Comparison of ENCODE assay signal across 8 cellular contexts in the genomic region with DNA sequence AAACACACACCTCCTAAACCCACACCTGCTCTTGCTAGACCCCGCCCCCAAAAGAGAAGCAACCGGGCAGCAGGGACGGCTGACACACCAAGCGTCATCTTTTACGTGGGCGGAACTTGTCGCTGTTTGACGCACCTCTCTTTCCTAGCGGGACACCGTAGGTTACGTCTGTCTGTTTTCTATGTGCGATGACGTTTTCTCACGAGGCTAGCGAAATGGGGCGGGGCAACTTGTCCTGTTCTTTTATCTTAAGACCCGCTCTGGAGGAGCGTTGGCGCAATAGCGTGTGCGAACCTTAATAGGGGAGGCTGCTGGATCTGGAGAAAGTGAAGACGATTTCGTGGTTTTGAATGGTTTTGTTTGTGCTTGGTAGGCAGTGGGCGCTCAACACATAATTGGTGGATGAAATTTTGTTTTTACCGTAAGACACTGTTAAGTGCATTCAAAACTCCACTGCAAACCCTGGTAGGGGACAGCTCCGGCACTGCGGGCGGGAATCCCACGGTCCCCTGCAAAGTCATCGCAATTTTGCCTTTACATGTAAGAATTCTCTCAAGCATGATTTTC. TPM values are rescaled to one million over a fixed set of nuclear protein-coding genes. Genes with fewer than 3 reads are reported as not detected.
DNase-seq lines count a peak whose midpoint lies in the region; ATAC-seq and TF ChIP-seq lines count a peak whose summit lies in the region.

No MANE protein-coding gene starts in this region.

- H3K27me3 ChIP-seq in SK-N-SH (ENCODE audit: insufficient read depth) (no peaks in the 10 kb centered on the region), suprapubic skin (no peaks in the 10 kb centered on the region)

- H4K20me1 ChIP-seq in SK-N-SH (ENCODE audit: insufficient read depth), result no peaks in the 10 kb centered on the region

- peak overlapping the region; percentile 79 for H3K4me2 ChIP-seq in SK-N-SH

- peak overlapping the region; percentile 97 to 100 for H3K27ac Mint-ChIP-seq in activated naive CD4-positive, alpha-beta T cell treated with anti-CD3 and anti-CD28 coated beads, Interleukin-2, amount 50 U/mL, for 72 hours

- H3K4me1 ChIP-seq in SK-N-SH (ENCODE audit: control insufficient read depth in 1 of 2, insufficient read depth in 2 of 2, low read depth in 1 of 2, low read length in 1 of 2) (peaks cover 4 to 14% of the 10 kb centered on the region in 2 experiments; a peak in 3 of 4 replicates), suprapubic skin (peaks cover 28% of the 10 kb centered on the region)

- peaks cover 29% of the 10 kb centered on the region for H3K79me2 ChIP-seq in SK-N-SH (ENCODE audit: insufficient read depth)

- H3K36me3 ChIP-seq in SK-N-SH (replicated peaks in 1 of 2; ENCODE audit: control insufficient read depth in 1 of 2, insufficient read depth in 2 of 2, low read length in 1 of 2) (no peaks in the 10 kb centered on the region), suprapubic skin (no peaks in the 10 kb centered on the region)

- H3K9me2 ChIP-seq in SK-N-SH, result no peaks in the 10 kb centered on the region

- TF ChIP-seq CTCF in HFF-Myc (IDR thresholded peaks at IDR 0.05; ENCODE audit: low read depth, low read length, missing control alignments) (no peak), SK-N-SH (IDR thresholded peaks at IDR 0.05) (no peak), suprapubic skin (IDR thresholded peaks at IDR 0.05) (no peak)

- peak overlapping the region; percentile 83 for H2AFZ ChIP-seq in SK-N-SH (ENCODE audit: low read depth)

- DNase-seq in GM03348 (ENCODE audit: low spot score) (peak; percentile 87), HFF-Myc (ENCODE audit: extremely low read depth, low read depth) (peak; percentile 97), MV-4-11 (lab: John Stamatoyannopoulos, UW) (peak; percentile 100), SK-N-SH (peak; percentile 87), glomerular endothelial cell (ENCODE audit: extremely low read depth, low read depth, low spot score) (peak; percentile 100), nucleus accumbens (lab: John Stamatoyannopoulos, UW) (peak in 54 of 56 donors; percentile 79 to 98 (median 93)), suprapubic skin (ENCODE audit: low spot score in 2 of 2) (peak; percentile 99)
- DNase-seq in activated naive CD4-positive, alpha-beta T cell treated with anti-CD3 and anti-CD28 coated beads, Interleukin-2, amount 50 U/mL, for 72 hours (ENCODE audit: low spot score in 2 of 2), result peak; percentile 87 to 96

- peak; percentile 43 to 67 for TF ChIP-seq POLR2A in suprapubic skin (IDR thresholded peaks at IDR 0.05)

- H3F3A ChIP-seq in SK-N-SH (replicated peaks; ENCODE audit: insufficient read depth), result no peaks in the 10 kb centered on the region

- TF ChIP-seq RAD21 in SK-N-SH (IDR thresholded peaks at IDR 0.05; ENCODE audit: low read length), result no peak; the same call in 1 of the 2 replicates

- CTCF ChIA-PET in SK-N-SH (lab: Yijun Ruan, JAX), result interaction anchor here (0.9 kb wide), 1 partner anchor 268 kb away, joined by 3 read pairs; no protein-coding TSS in a partner anchor

- H3K9me3 ChIP-seq in SK-N-SH, result no peaks in the 10 kb centered on the region
- peaks cover 8% of the 10 kb centered on the region for H3K9me3 ChIP-seq in suprapubic skin

- ATAC-seq in activated naive CD4-positive, alpha-beta T cell treated with anti-CD3 and anti-CD28 coated beads, Interleukin-2, amount 50 U/mL, for 72 hours, result peak; percentile 77 to 85

- peak overlapping the region; percentile 61 for H3K9ac ChIP-seq in SK-N-SH

- POLR2A ChIA-PET in SK-N-SH (lab: Yijun Ruan, JAX), result no interaction called here

- 2% methylated on average over 29 of the region's 30 CpGs for WGBS in SK-N-SH (ENCODE audit: low lambda C conversion rate)
- under 1% methylated on average over 30 of the region's 30 CpGs for WGBS in suprapubic skin

- TF ChIP-seq EP300 in SK-N-SH (IDR thresholded peaks at IDR 0.05; ENCODE audit: borderline replicate concordance in 1 of 2, low read depth in 1 of 2, low read length in 1 of 2), result 0 out of 4 replicates have a peak, but pooled peaks of 1 of the 2 experiments have one; percentile 8
- peak; percentile 94 for TF ChIP-seq EP300 in suprapubic skin (IDR thresholded peaks at IDR 0.05)

- peaks cover 23 to 24% of the 10 kb centered on the region in 2 donors for H3K36me3 Mint-ChIP-seq in activated naive CD4-positive, alpha-beta T cell treated with anti-CD3 and anti-CD28 coated beads, Interleukin-2, amount 50 U/mL, for 72 hours

- H3K4me3 ChIP-seq in HFF-Myc (replicated peaks; ENCODE audit: low read depth, low read length) (peak overlapping the region; percentile 67), SK-N-SH (ENCODE audit: low read depth in 2 of 2, low read length in 1 of 2) (peak overlapping the region; percentile 67 to 90), suprapubic skin (peak overlapping the region; percentile 89)

- peaks cover 9% of the 10 kb centered on the region in 2 donors for H3K9me3 Mint-ChIP-seq in activated naive CD4-positive, alpha-beta T cell treated with anti-CD3 and anti-CD28 coated beads, Interleukin-2, amount 50 U/mL, for 72 hours

- H3K27ac ChIP-seq in SK-N-SH (ENCODE audit: low read depth in 2 of 2, low read length in 1 of 2) (peak overlapping the region; percentile 86 to 94), suprapubic skin (peak overlapping the region; percentile 99)

TF ChIP-seq in SK-N-SH, 30 proteins besides CTCF, POLR2A, EP300 and RAD21 (continues in another document):
- TF ChIP-seq POLR2AphosphoS5 (IDR thresholded peaks at IDR 0.05; ENCODE audit: low read depth, low read length) (peak; percentile 87), ZBTB33 (IDR thresholded peaks at IDR 0.05; ENCODE audit: borderline replicate concordance, low read depth) (peak; percentile 94), YY1 (IDR thresholded peaks at IDR 0.05; ENCODE audit: low read depth) (peak; percentile 90), SIN3A (IDR thresholded peaks at IDR 0.05; ENCODE audit: borderline replicate concordance, low read depth, low read length) (peak; percentile 93), PBX3 (IDR thresholded peaks at IDR 0.05) (peak; percentile 33; the same call in 1 of the 2 replicates), RFX5 (IDR thresholded peaks at IDR 0.05; ENCODE audit: low read length) (peak; percentile 75), JUND (IDR thresholded peaks at IDR 0.05) (peak; percentile 29; the same call in 1 of the 2 replicates), RXRA (IDR thresholded peaks at IDR 0.05; ENCODE audit: borderline replicate concordance, low read depth) (no peak), NRF1 (IDR thresholded peaks at IDR 0.05; ENCODE audit: low read depth, low read length) (no peak)
- TF ChIP-seq, protein P1, sequence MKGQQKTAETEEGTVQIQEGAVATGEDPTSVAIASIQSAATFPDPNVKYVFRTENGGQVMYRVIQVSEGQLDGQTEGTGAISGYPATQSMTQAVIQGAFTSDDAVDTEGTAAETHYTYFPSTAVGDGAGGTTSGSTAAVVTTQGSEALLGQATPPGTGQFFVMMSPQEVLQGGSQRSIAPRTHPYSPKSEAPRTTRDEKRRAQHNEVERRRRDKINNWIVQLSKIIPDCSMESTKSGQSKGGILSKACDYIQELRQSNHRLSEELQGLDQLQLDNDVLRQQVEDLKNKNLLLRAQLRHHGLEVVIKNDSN (IDR thresholded peaks at IDR 0.05; ENCODE audit: borderline replicate concordance, low read depth), result peak; percentile 57; the same call in 1 of the 2 replicates

RNA-seq across cellular contexts. Expression of gene C9orf72, which starts 0.5 kb away (rescaled TPM):
- 4.0 and 6.1 TPM in 2 replicates for polyA plus RNA-seq in SK-N-SH (2012; rRNA removed)
- polyA plus RNA-seq in SK-N-SH (2012; cell fraction: cytosol; rRNA removed), result 5.6 and 6.2 TPM in 2 replicates
- polyA plus RNA-seq in SK-N-SH (2012; cell fraction: nucleus; rRNA removed), result 4.6 and 12.0 TPM in 2 replicates
- 10 to 100 TPM; 13.9 to 19.6 TPM for total RNA-seq in activated naive CD4-positive, alpha-beta T cell treated with anti-CD3 and anti-CD28 coated beads, Interleukin-2, amount 50 U/mL, for 72 hours
- total RNA-seq in glomerular endothelial cell (4.4 and 6.5 TPM in 2 replicates), suprapubic skin (10 to 100 TPM; 12.2 to 48.3 (median 14.5) TPM)

RNA-seq across cellular contexts. Expression of gene MOB3B, which starts 44.2 kb away (rescaled TPM):
- 0.90 and 1.2 TPM in 2 replicates for polyA plus RNA-seq in SK-N-SH (2012; rRNA removed)
- polyA plus RNA-seq in SK-N-SH (2012; cell fraction: cytosol; rRNA removed), result 1.1 TPM in 2 replicates
- polyA plus RNA-seq in SK-N-SH (2012; cell fraction: nucleus; rRNA removed), result 0.63 and 1.0 TPM in 2 replicates
- 1 to 10 TPM; 1.3 to 2.3 TPM for total RNA-seq in activated naive CD4-positive, alpha-beta T cell treated with anti-CD3 and anti-CD28 coated beads, Interleukin-2, amount 50 U/mL, for 72 hours
- 0.05 and 0.47 TPM in 2 replicates for total RNA-seq in glomerular endothelial cell
- total RNA-seq in suprapubic skin, result 10 to 100 TPM in 2 of 4 donors, 1 to 10 TPM in 2; 8.2 to 21.5 (median 10.9) TPM

RNA-seq across cellular contexts. Expression of gene IFNK, which starts 49.7 kb away (rescaled TPM):
- polyA plus RNA-seq in SK-N-SH (2012; rRNA removed), result not detected in 2 replicates
- not detected in 2 replicates for polyA plus RNA-seq in SK-N-SH (2012; cell fraction: cytosol; rRNA removed)
- polyA plus RNA-seq in SK-N-SH (2012; cell fraction: nucleus; rRNA removed), result not detected in 2 replicates
- total RNA-seq in activated naive CD4-positive, alpha-beta T cell treated with anti-CD3 and anti-CD28 coated beads, Interleukin-2, amount 50 U/mL, for 72 hours, result not detected
- total RNA-seq in glomerular endothelial cell (not detected in 2 replicates), suprapubic skin (not detected)

Comparison
In these comparisons a context has a peak if more than half of its experiments do, and no peak if none do; other contexts are left out.
1. Peak in every context shown above with its lines: DNase-seq, ATAC-seq, H3K4me3 ChIP-seq and H3K27ac ChIP-seq.